Comparison of ENCODE assay signal across 1 cellular context in the genomic region with DNA sequence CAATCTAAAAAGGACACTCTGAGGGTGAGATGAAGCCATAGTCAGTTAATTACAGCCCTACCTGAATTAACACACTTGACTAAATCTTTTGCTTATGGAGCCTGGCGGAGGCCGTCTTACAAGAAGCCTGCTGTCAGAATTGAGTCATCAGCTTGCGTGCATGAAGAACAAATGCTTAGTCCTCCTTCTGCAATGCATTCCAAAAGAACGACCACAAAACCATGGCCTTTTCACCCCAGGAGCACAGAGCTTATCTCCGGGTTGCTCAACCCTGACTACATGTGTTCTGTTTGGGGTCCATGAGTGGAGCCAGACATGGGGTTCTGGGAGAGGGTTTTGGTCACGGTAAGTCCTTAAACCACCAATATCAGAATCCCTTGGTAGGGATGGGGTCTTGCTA.
TF ChIP-seq lines count a peak whose summit lies in the region.

No MANE protein-coding gene starts in this region.

TF ChIP-seq in GM12878, 131 proteins besides CTCF, POLR2A, EP300 and RAD21 (continued from another document):
- TF ChIP-seq EZH2 (IDR thresholded peaks at IDR 0.05; ENCODE audit: borderline replicate concordance, control insufficient read depth, low read depth, low read length) (no peak), EED (IDR thresholded peaks at IDR 0.05; ENCODE audit: low read depth) (peak; percentile 61), HCFC1 (IDR thresholded peaks at IDR 0.05; ENCODE audit: low read length) (no peak), LARP7 (IDR thresholded peaks at IDR 0.05) (no peak), POU2F2 (IDR thresholded peaks at IDR 0.05; ENCODE audit: borderline replicate concordance, low read depth, low read length) (0 out of 3 replicates have a peak, but pooled peaks have one; percentile 14), NFXL1 (IDR thresholded peaks at IDR 0.05; ENCODE audit: borderline replicate concordance) (no peak), TCF3 (IDR thresholded peaks at IDR 0.05; ENCODE audit: borderline replicate concordance, insufficient read depth, low read depth, low read length) (0 out of 2 replicates have a peak, but pooled peaks have one; percentile 22), FOS (IDR thresholded peaks at IDR 0.05; ENCODE audit: borderline replicate concordance, extremely low read depth, insufficient read length) (no peak), ZZZ3 (IDR thresholded peaks at IDR 0.05; ENCODE audit: control insufficient read depth, insufficient read length, low read depth) (no peak), CBX3 (IDR thresholded peaks at IDR 0.05; ENCODE audit: borderline replicate concordance, low read depth) (no peak), FOXM1 (IDR thresholded peaks at IDR 0.05; ENCODE audit: low read depth, low read length) (peak; percentile 89), NFIC (IDR thresholded peaks at IDR 0.05; ENCODE audit: low read depth, low read length) (peak; percentile 85), ESRRA (IDR thresholded peaks at IDR 0.05; ENCODE audit: low read length) (no peak), ATF7 (IDR thresholded peaks at IDR 0.05; ENCODE audit: low read depth) (no peak), MTA3 (IDR thresholded peaks at IDR 0.05; ENCODE audit: borderline replicate concordance, low read length) (no peak), RAD51 (IDR thresholded peaks at IDR 0.05) (no peak), ETV6 (conservative IDR thresholded peaks at IDR 0.05 in 1 of 2, IDR thresholded peaks at IDR 0.05 in 1 of 2; ENCODE audit: borderline replicate concordance in 1 of 2, low read depth in 1 of 2) (peak in 1 of 2 experiments; percentile 64; a peak in 1 of 4 replicates), CHD1 (IDR thresholded peaks at IDR 0.05; ENCODE audit: low read depth, low read length) (no peak), CREM (IDR thresholded peaks at IDR 0.05; ENCODE audit: low read depth) (peak; percentile 79), TCF12 (IDR thresholded peaks at IDR 0.05; ENCODE audit: low read depth, low read length) (0 out of 2 replicates have a peak, but pooled peaks have one; percentile 30), KDM1A (IDR thresholded peaks at IDR 0.05; ENCODE audit: borderline replicate concordance) (no peak), SP1 (IDR thresholded peaks at IDR 0.05; ENCODE audit: low read depth, low read length) (no peak), GABPA (IDR thresholded peaks at IDR 0.05; ENCODE audit: low read depth) (no peak), MXI1 (IDR thresholded peaks at IDR 0.05; ENCODE audit: low read depth, low read length) (no peak), RCOR1 (conservative IDR thresholded peaks at IDR 0.05; ENCODE audit: low read depth, low read length) (no peak), SMARCA5 (IDR thresholded peaks at IDR 0.05) (no peak), NFYA (IDR thresholded peaks at IDR 0.05; ENCODE audit: borderline replicate concordance, low read depth, low read length) (no peak), JUNB (IDR thresholded peaks at IDR 0.05) (peak; percentile 70), DPF2 (IDR thresholded peaks at IDR 0.05) (no peak), PAX5 (IDR thresholded peaks at IDR 0.05; ENCODE audit: borderline replicate concordance, low read depth, low read length) (peak; percentile 89), CEBPB (IDR thresholded peaks at IDR 0.05; ENCODE audit: borderline replicate concordance in 1 of 2, low read depth in 2 of 2, low read length in 2 of 2) (no peak), RUNX3 (IDR thresholded peaks at IDR 0.05; ENCODE audit: low read length) (peak; percentile 91), SUPT20H (IDR thresholded peaks at IDR 0.05; ENCODE audit: borderline replicate concordance, control insufficient read depth, low read depth, low read length) (no peak)
- TF ChIP-seq, protein P1, sequence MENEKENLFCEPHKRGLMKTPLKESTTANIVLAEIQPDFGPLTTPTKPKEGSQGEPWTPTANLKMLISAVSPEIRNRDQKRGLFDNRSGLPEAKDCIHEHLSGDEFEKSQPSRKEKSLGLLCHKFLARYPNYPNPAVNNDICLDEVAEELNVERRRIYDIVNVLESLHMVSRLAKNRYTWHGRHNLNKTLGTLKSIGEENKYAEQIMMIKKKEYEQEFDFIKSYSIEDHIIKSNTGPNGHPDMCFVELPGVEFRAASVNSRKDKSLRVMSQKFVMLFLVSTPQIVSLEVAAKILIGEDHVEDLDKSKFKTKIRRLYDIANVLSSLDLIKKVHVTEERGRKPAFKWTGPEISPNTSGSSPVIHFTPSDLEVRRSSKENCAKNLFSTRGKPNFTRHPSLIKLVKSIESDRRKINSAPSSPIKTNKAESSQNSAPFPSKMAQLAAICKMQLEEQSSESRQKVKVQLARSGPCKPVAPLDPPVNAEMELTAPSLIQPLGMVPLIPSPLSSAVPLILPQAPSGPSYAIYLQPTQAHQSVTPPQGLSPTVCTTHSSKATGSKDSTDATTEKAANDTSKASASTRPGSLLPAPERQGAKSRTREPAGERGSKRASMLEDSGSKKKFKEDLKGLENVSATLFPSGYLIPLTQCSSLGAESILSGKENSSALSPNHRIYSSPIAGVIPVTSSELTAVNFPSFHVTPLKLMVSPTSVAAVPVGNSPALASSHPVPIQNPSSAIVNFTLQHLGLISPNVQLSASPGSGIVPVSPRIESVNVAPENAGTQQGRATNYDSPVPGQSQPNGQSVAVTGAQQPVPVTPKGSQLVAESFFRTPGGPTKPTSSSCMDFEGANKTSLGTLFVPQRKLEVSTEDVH (IDR thresholded peaks at IDR 0.05; ENCODE audit: low read depth, partially characterized antibody) = no peak
- TF ChIP-seq, protein P2, sequence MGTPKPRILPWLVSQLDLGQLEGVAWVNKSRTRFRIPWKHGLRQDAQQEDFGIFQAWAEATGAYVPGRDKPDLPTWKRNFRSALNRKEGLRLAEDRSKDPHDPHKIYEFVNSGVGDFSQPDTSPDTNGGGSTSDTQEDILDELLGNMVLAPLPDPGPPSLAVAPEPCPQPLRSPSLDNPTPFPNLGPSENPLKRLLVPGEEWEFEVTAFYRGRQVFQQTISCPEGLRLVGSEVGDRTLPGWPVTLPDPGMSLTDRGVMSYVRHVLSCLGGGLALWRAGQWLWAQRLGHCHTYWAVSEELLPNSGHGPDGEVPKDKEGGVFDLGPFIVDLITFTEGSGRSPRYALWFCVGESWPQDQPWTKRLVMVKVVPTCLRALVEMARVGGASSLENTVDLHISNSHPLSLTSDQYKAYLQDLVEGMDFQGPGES (IDR thresholded peaks at IDR 0.05) = no peak
- TF ChIP-seq, protein P3, sequence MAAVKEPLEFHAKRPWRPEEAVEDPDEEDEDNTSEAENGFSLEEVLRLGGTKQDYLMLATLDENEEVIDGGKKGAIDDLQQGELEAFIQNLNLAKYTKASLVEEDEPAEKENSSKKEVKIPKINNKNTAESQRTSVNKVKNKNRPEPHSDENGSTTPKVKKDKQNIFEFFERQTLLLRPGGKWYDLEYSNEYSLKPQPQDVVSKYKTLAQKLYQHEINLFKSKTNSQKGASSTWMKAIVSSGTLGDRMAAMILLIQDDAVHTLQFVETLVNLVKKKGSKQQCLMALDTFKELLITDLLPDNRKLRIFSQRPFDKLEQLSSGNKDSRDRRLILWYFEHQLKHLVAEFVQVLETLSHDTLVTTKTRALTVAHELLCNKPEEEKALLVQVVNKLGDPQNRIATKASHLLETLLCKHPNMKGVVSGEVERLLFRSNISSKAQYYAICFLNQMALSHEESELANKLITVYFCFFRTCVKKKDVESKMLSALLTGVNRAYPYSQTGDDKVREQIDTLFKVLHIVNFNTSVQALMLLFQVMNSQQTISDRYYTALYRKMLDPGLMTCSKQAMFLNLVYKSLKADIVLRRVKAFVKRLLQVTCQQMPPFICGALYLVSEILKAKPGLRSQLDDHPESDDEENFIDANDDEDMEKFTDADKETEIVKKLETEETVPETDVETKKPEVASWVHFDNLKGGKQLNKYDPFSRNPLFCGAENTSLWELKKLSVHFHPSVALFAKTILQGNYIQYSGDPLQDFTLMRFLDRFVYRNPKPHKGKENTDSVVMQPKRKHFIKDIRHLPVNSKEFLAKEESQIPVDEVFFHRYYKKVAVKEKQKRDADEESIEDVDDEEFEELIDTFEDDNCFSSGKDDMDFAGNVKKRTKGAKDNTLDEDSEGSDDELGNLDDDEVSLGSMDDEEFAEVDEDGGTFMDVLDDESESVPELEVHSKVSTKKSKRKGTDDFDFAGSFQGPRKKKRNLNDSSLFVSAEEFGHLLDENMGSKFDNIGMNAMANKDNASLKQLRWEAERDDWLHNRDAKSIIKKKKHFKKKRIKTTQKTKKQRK (IDR thresholded peaks at IDR 0.05; ENCODE audit: low read depth, low read length) = no peak
- TF ChIP-seq, protein P4, sequence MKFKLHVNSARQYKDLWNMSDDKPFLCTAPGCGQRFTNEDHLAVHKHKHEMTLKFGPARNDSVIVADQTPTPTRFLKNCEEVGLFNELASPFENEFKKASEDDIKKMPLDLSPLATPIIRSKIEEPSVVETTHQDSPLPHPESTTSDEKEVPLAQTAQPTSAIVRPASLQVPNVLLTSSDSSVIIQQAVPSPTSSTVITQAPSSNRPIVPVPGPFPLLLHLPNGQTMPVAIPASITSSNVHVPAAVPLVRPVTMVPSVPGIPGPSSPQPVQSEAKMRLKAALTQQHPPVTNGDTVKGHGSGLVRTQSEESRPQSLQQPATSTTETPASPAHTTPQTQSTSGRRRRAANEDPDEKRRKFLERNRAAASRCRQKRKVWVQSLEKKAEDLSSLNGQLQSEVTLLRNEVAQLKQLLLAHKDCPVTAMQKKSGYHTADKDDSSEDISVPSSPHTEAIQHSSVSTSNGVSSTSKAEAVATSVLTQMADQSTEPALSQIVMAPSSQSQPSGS (IDR thresholded peaks at IDR 0.05; ENCODE audit: low read length) = peak; percentile 36; the same call in 1 of the 2 replicates
- TF ChIP-seq, protein P5, sequence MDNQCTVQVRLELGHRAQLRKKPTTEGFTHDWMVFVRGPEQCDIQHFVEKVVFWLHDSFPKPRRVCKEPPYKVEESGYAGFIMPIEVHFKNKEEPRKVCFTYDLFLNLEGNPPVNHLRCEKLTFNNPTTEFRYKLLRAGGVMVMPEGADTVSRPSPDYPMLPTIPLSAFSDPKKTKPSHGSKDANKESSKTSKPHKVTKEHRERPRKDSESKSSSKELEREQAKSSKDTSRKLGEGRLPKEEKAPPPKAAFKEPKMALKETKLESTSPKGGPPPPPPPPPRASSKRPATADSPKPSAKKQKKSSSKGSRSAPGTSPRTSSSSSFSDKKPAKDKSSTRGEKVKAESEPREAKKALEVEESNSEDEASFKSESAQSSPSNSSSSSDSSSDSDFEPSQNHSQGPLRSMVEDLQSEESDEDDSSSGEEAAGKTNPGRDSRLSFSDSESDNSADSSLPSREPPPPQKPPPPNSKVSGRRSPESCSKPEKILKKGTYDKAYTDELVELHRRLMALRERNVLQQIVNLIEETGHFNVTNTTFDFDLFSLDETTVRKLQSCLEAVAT (IDR thresholded peaks at IDR 0.05) = no peak
- TF ChIP-seq, protein P6, sequence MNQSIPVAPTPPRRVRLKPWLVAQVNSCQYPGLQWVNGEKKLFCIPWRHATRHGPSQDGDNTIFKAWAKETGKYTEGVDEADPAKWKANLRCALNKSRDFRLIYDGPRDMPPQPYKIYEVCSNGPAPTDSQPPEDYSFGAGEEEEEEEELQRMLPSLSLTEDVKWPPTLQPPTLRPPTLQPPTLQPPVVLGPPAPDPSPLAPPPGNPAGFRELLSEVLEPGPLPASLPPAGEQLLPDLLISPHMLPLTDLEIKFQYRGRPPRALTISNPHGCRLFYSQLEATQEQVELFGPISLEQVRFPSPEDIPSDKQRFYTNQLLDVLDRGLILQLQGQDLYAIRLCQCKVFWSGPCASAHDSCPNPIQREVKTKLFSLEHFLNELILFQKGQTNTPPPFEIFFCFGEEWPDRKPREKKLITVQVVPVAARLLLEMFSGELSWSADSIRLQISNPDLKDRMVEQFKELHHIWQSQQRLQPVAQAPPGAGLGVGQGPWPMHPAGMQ (IDR thresholded peaks at IDR 0.05; ENCODE audit: borderline replicate concordance) = no peak
- TF ChIP-seq, protein P7, sequence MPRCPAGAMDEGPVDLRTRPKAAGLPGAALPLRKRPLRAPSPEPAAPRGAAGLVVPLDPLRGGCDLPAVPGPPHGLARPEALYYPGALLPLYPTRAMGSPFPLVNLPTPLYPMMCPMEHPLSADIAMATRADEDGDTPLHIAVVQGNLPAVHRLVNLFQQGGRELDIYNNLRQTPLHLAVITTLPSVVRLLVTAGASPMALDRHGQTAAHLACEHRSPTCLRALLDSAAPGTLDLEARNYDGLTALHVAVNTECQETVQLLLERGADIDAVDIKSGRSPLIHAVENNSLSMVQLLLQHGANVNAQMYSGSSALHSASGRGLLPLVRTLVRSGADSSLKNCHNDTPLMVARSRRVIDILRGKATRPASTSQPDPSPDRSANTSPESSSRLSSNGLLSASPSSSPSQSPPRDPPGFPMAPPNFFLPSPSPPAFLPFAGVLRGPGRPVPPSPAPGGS (IDR thresholded peaks at IDR 0.05; ENCODE audit: borderline replicate concordance, insufficient read depth, low read depth, low read length, poor library complexity, severe bottlenecking) = peak; percentile 43
- TF ChIP-seq, protein P8, sequence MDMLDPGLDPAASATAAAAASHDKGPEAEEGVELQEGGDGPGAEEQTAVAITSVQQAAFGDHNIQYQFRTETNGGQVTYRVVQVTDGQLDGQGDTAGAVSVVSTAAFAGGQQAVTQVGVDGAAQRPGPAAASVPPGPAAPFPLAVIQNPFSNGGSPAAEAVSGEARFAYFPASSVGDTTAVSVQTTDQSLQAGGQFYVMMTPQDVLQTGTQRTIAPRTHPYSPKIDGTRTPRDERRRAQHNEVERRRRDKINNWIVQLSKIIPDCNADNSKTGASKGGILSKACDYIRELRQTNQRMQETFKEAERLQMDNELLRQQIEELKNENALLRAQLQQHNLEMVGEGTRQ (IDR thresholded peaks at IDR 0.05; ENCODE audit: borderline replicate concordance, low read depth, low read length) = no peak
